Comparison of ENCODE assay signal across 9 cellular contexts in genomic region chr18:79952457-79952995, GRCh38. TPM values are rescaled to one million over a fixed set of nuclear protein-coding genes. Genes with fewer than 3 reads are reported as not detected.
DNase-seq lines count a peak whose midpoint lies in the region; FAIRE-seq and TF ChIP-seq lines count a peak whose summit lies in the region.
"Had no signal": no experiment of that assay in that cellular context is flagged by ENCODE, and none has a peak within 500 bp of the region (broad histone marks: within the 10 kb centered on the region; RNA-seq: fewer than 3 reads in every experiment).

No MANE protein-coding gene starts in this region.

- POLR2A ChIA-PET in GM10248 (lab: Yijun Ruan, JAX) = no interaction called here

- in situ Hi-C loops in astrocyte of the spinal cord (cut with HindIII; ENCODE audit: low sequenced_read_pairs) = no loop called here

- intact Hi-C loops in kidney (cut with DNase I) = no loop called here
- intact Hi-C loops in stomach (cut with DNase I; ENCODE audit: low total_unique reads) = loop anchor here (10.0 kb wide), 1 partner anchor 268 kb away; no protein-coding TSS in a partner anchor

- no peaks in the 10 kb centered on the region for H3K27me3 ChIP-seq in stomach

- peaks cover 0 to 12% of the 10 kb centered on the region in 2 donors for H3K36me3 ChIP-seq in kidney (ENCODE audit: control insufficient read depth in 1 of 2, insufficient read depth in 2 of 2, low read length in 2 of 2)
- peaks cover 0 to 12% (median 5%) of the 10 kb centered on the region in 4 donors for H3K36me3 ChIP-seq in stomach

- no peak for DNase-seq in HFF-Myc (ENCODE audit: extremely low read depth, low read depth)
- DNase-seq in astrocyte of the spinal cord (ENCODE audit: low read depth, low spot score) = no peak
- DNase-seq in kidney = peak; percentile 83
- peak; percentile 24 for DNase-seq in stomach
- no peak for DNase-seq in dedifferentiated amniotic fluid mesenchymal stem cell (ENCODE audit: extremely low spot score)
- no peak for DNase-seq in putamen (ENCODE audit: low spot score)
- no peak for DNase-seq in GM10248 (ENCODE audit: extremely low spot score)
- DNase-seq in D721Med (ENCODE audit: insufficient read length, low spot score) = no peak
- DNase-seq: NCI-H2171 had no signal

- TF ChIP-seq CTCF in HFF-Myc (IDR thresholded peaks at IDR 0.05; ENCODE audit: low read depth, low read length, missing control alignments) = no peak
- no peak for TF ChIP-seq CTCF in astrocyte of the spinal cord (IDR thresholded peaks at IDR 0.05; ENCODE audit: low read depth, low read length)
- TF ChIP-seq CTCF in kidney (IDR thresholded peaks at IDR 0.05; ENCODE audit: borderline replicate concordance, extremely low read depth, insufficient read depth) = no peak
- TF ChIP-seq CTCF in stomach (IDR thresholded peaks at IDR 0.05) = no peak
- TF ChIP-seq CTCF in GM10248 (IDR thresholded peaks at IDR 0.05; ENCODE audit: control extremely low read depth, extremely low read depth, low read depth, missing control alignments) = no peak
- TF ChIP-seq CTCF in D721Med (IDR thresholded peaks at IDR 0.05; ENCODE audit: insufficient read depth, missing control alignments) = no peak

- no peak for TF ChIP-seq EP300 in stomach (IDR thresholded peaks at IDR 0.05)

- H3K27ac ChIP-seq in kidney (ENCODE audit: low read depth in 2 of 2, low read length in 2 of 2) (no peak overlapping the region), stomach (peak overlapping the region in 2 of 5 donors; percentile 91 to 93)

- H3K4me3 ChIP-seq in HFF-Myc (replicated peaks; ENCODE audit: low read depth, low read length) (peak overlapping the region; percentile 65), astrocyte of the spinal cord (ENCODE audit: low read depth, low read length) (peak overlapping the region; percentile 56), kidney (ENCODE audit: low read length in 2 of 2) (peak overlapping the region in 1 of 2 donors; percentile 57), stomach (peak overlapping the region; percentile 82 to 99 (median 94))

- CTCF ChIA-PET in GM10248 (lab: Yijun Ruan, JAX) = interaction anchor here (1.2 to 1.3 kb wide), 2 partner anchors 11 to 33 kb away, joined by 3 to 5 read pairs; no protein-coding TSS in a partner anchor

- H3K9ac ChIP-seq in kidney (ENCODE audit: low read length in 2 of 2) = no peak overlapping the region

- H3K4me1 ChIP-seq in kidney (ENCODE audit: control insufficient read depth in 1 of 2, insufficient read depth in 1 of 2, low read depth in 1 of 2, low read length in 2 of 2) (peaks cover 23 to 27% of the 10 kb centered on the region in 2 donors), stomach (peaks cover 26 to 46% (median 40%) of the 10 kb centered on the region in 4 donors)

- FAIRE-seq in kidney (lab: Jason Lieb, UNC) (no peak), D721Med (lab: Jason Lieb, UNC) (no peak)

- no peaks in the 10 kb centered on the region for H3K9me3 ChIP-seq in kidney (ENCODE audit: control insufficient read depth in 1 of 2, low read length in 2 of 2)
- H3K9me3 ChIP-seq in stomach = no peaks in the 10 kb centered on the region

- TF ChIP-seq POLR2A in stomach (IDR thresholded peaks at IDR 0.05) = no peak

- 23 to 40% (median 32%) methylated on average over 28 to 43 of the region's 43 CpGs for WGBS in stomach, 5 donors

RNA-seq across cellular contexts. Expression of gene SLC66A2, which starts 1.1 kb away (rescaled TPM):
- total RNA-seq in kidney (45.5 TPM), stomach (100 to 1,000 TPM in 1 of 5 donors, 10 to 100 TPM in 4; 18.1 to 148 (median 25.5) TPM)
- polyA plus RNA-seq in kidney (ENCODE audit: insufficient read depth, low read depth, low replicate concordance) (41.9 TPM), stomach (10 to 100 TPM; 19.1 to 31.1 (median 20.0) TPM)

RNA-seq across cellular contexts. Expression of gene HSBP1L1, which starts 11.9 kb away (rescaled TPM):
- 26.0 TPM for total RNA-seq in kidney
- polyA plus RNA-seq in kidney (ENCODE audit: insufficient read depth, low read depth, low replicate concordance) = 43.6 TPM
- 10 to 100 TPM in 4 of 5 donors, 1 to 10 TPM in 1; 4.1 to 42.6 (median 23.8) TPM for total RNA-seq in stomach
- polyA plus RNA-seq in stomach = 10 to 100 TPM; 51.6 to 62.3 (median 58.7) TPM

RNA-seq across cellular contexts. Expression of gene TXNL4A, which starts 35.8 kb away (rescaled TPM):
- total RNA-seq in kidney (76.7 TPM), stomach (100 to 1,000 TPM in 1 of 5 donors, 10 to 100 TPM in 4; 12.9 to 146 (median 16.8) TPM)
- polyA plus RNA-seq in kidney (ENCODE audit: insufficient read depth, low read depth, low replicate concordance) (178 TPM), stomach (100 to 1,000 TPM in 1 of 3 donors, 10 to 100 TPM in 2; 81.7 to 110 (median 97.0) TPM)

Comparison
In these comparisons a context has a peak if more than half of its experiments do, and no peak if none do; other contexts are left out.
1. DNase-seq: peak in kidney (single experiment) and stomach (single experiment); none in HFF-Myc (single experiment), astrocyte of the spinal cord (single experiment), dedifferentiated amniotic fluid mesenchymal stem cell (single experiment), putamen (single experiment), GM10248 (single experiment) and D721Med (single experiment).